In genomic region chr3:66276705-66277274, GRCh38 we compare ENCODE assay signal across 8 cellular contexts. TPM values are rescaled to one million over a fixed set of nuclear protein-coding genes. Genes with fewer than 3 reads are reported as not detected.
DNase-seq lines count a peak whose midpoint lies in the region; ATAC-seq and TF ChIP-seq lines count a peak whose summit lies in the region.

No MANE protein-coding gene starts in this region.

- H3K36me3 ChIP-seq in DOHH2 (ENCODE audit: control insufficient read depth, low read length) (no peaks in the 10 kb centered on the region), NT2/D1 (ENCODE audit: insufficient read depth, insufficient read length, low read length) (no peaks in the 10 kb centered on the region), esophagus squamous epithelium (no peaks in the 10 kb centered on the region), neural cell (ENCODE audit: insufficient read depth, low read length) (no peaks in the 10 kb centered on the region), transverse colon (no peaks in the 10 kb centered on the region)

- WGBS in esophagus squamous epithelium, 2 donors, result 8 to 11% methylated on average over 3 of the region's 3 CpGs
- WGBS in transverse colon (ENCODE audit: low coverage in 1 of 2), 2 donors, result 0 to 4% methylated on average over 2 to 3 of the region's 3 CpGs

- peak; percentile 53 for ATAC-seq in HG02973 (IDR thresholded peaks at IDR 0.05; ENCODE audit: unreplicated experiment)

- DNase-seq in NT2/D1 (ENCODE audit: low read depth, low spot score) (peak; percentile 70), activated T-cell treated with anti-CD3 and anti-CD28 coated beads for 4 hours (peak; percentile 55), esophagus squamous epithelium (lab: John Stamatoyannopoulos, UW) (no peak), transverse colon (peak; percentile 58), NCI-H187 treated with DMSO at 0.1 percent for 48 hours (lab: John Stamatoyannopoulos, UW) (no peak)

- H3K4me3 ChIP-seq in DOHH2 (ENCODE audit: low read length), result no peak overlapping the region
- no peak overlapping the region for H3K4me3 ChIP-seq in NT2/D1 (ENCODE audit: insufficient read length, low read depth)
- no peak overlapping the region for H3K4me3 ChIP-seq in esophagus squamous epithelium
- H3K4me3 ChIP-seq in neural cell (ENCODE audit: low read length), result no peak overlapping the region
- H3K4me3 ChIP-seq in transverse colon, result no peak overlapping the region

- TF ChIP-seq EP300 in neural cell (conservative IDR thresholded peaks at IDR 0.05; ENCODE audit: poor library complexity, severe bottlenecking), result no peak
- TF ChIP-seq EP300 in transverse colon (IDR thresholded peaks at IDR 0.05; ENCODE audit: low read depth), result no peak

- H3K4me1 ChIP-seq in DOHH2 (ENCODE audit: control insufficient read depth, low read length) (peaks cover 25% of the 10 kb centered on the region), NT2/D1 (ENCODE audit: insufficient read depth, insufficient read length) (no peaks in the 10 kb centered on the region), esophagus squamous epithelium (no peaks in the 10 kb centered on the region), transverse colon (peaks cover 0 to 4% (median 0%) of the 10 kb centered on the region in 4 donors)

- no peak overlapping the region for H3K4me2 ChIP-seq in DOHH2 (ENCODE audit: low read length)
- H3K4me2 ChIP-seq in neural cell (ENCODE audit: low read length), result no peak overlapping the region

- intact Hi-C loops in esophagus squamous epithelium (cut with DNase I) (no loop called here), transverse colon (cut with DNase I; ENCODE audit: low total_unique reads) (no loop called here)

- TF ChIP-seq POLR2A in esophagus squamous epithelium (IDR thresholded peaks at IDR 0.05) (no peak), transverse colon (IDR thresholded peaks at IDR 0.05) (no peak)

- in situ Hi-C loops in transverse colon (cut with MboI; ENCODE audit: low pct_ligation_motif_present in 1 of 4, low pct_unique_long_range_greater_than_20kb in 1 of 4, low sequenced_read_pairs in 3 of 4), result loop anchor here (5.0 to 10.0 kb wide), 4 partner anchors 88 to 548 kb away; no protein-coding TSS in a partner anchor

- H3K27me3 ChIP-seq in DOHH2 (ENCODE audit: control insufficient read depth, low read length), result no peaks in the 10 kb centered on the region
- no peaks in the 10 kb centered on the region for H3K27me3 ChIP-seq in NT2/D1 (ENCODE audit: insufficient read depth, insufficient read length)
- no peaks in the 10 kb centered on the region for H3K27me3 ChIP-seq in esophagus squamous epithelium
- H3K27me3 ChIP-seq in neural cell (ENCODE audit: insufficient read depth, low read depth, low read length), result no peaks in the 10 kb centered on the region
- no peaks in the 10 kb centered on the region for H3K27me3 ChIP-seq in transverse colon

- no peaks in the 10 kb centered on the region for H3K9me3 ChIP-seq in DOHH2 (ENCODE audit: control insufficient read depth, insufficient read depth, low read length)
- H3K9me3 ChIP-seq in NT2/D1 (ENCODE audit: insufficient read depth, low read length), result no peaks in the 10 kb centered on the region
- no peaks in the 10 kb centered on the region for H3K9me3 ChIP-seq in esophagus squamous epithelium
- no peaks in the 10 kb centered on the region for H3K9me3 ChIP-seq in neural cell (ENCODE audit: low read length)
- H3K9me3 ChIP-seq in transverse colon, result no peaks in the 10 kb centered on the region

- TF ChIP-seq RAD21 in neural cell (conservative IDR thresholded peaks at IDR 0.05), result peak; percentile 93

- H3K79me2 ChIP-seq in DOHH2 (ENCODE audit: control insufficient read depth, low read length) (peaks cover 5% of the 10 kb centered on the region; the same call in 1 of the 2 replicates), neural cell (replicated peaks; ENCODE audit: insufficient read depth, low read length) (no peaks in the 10 kb centered on the region)

- H3F3A ChIP-seq in DOHH2 (ENCODE audit: control insufficient read depth, insufficient read depth) (peaks cover 11% of the 10 kb centered on the region; the same call in 1 of the 2 replicates), neural cell (ENCODE audit: insufficient read depth, low read length, poor library complexity, severe bottlenecking) (no peaks in the 10 kb centered on the region)

- H3K9me2 ChIP-seq in DOHH2 (replicated peaks; ENCODE audit: control insufficient read depth, low read length), result no peaks in the 10 kb centered on the region
- H3K9me2 ChIP-seq in neural cell (ENCODE audit: insufficient read depth, low read length), result no peaks in the 10 kb centered on the region

- H2AFZ ChIP-seq in neural cell (ENCODE audit: low read depth, low read length), result no peak overlapping the region

- TF ChIP-seq CTCF in DOHH2 (IDR thresholded peaks at IDR 0.05; ENCODE audit: low read depth, low read length, poor library complexity, severe bottlenecking), result peak; percentile 63
- TF ChIP-seq CTCF in esophagus squamous epithelium (IDR thresholded peaks at IDR 0.05), result peak; percentile 53 to 77 (median 60)
- TF ChIP-seq CTCF in neural cell (IDR thresholded peaks at IDR 0.05; ENCODE audit: poor library complexity, severe bottlenecking), result peak; percentile 86
- peak; percentile 62 to 72 (median 68) for TF ChIP-seq CTCF in transverse colon (IDR thresholded peaks at IDR 0.05)

- H3K27ac ChIP-seq in DOHH2 (ENCODE audit: low read depth, low read length) (peak overlapping the region; percentile 18; the same call in 1 of the 2 replicates), esophagus squamous epithelium (no peak overlapping the region), neural cell (ENCODE audit: low read length) (no peak overlapping the region), transverse colon (peak overlapping the region in 1 of 4 donors; percentile 1)

- H3K9ac ChIP-seq in NT2/D1 (ENCODE audit: insufficient read length, low read depth) (no peak overlapping the region), neural cell (ENCODE audit: low read length) (no peak overlapping the region)

- no peaks in the 10 kb centered on the region for H4K20me1 ChIP-seq in DOHH2 (ENCODE audit: control insufficient read depth, insufficient read depth, low read depth, low read length)
- no peaks in the 10 kb centered on the region for H4K20me1 ChIP-seq in neural cell (ENCODE audit: insufficient read depth)

TF ChIP-seq in neural cell, 6 proteins besides CTCF, POLR2A, EP300 and RAD21:
- TF ChIP-seq SMC3 (conservative IDR thresholded peaks at IDR 0.05; ENCODE audit: poor library complexity) (peak; percentile 95), REST (IDR thresholded peaks at IDR 0.05; ENCODE audit: borderline replicate concordance) (no peak)

RNA-seq across cellular contexts. Expression of gene SLC25A26, which starts 56.0 kb away (rescaled TPM):
- total RNA-seq in esophagus squamous epithelium (10 to 100 TPM in 3 of 4 donors, 1 to 10 TPM in 1; 8.5 to 26.3 (median 16.7) TPM), transverse colon (10 to 100 TPM in 2 of 4 donors, 1 to 10 TPM in 2; 4.2 to 17.3 (median 12.2) TPM)
- 21.0 and 30.7 TPM in 2 replicates for polyA plus RNA-seq in neural cell
- 10.9 and 14.1 TPM in 2 replicates for polyA minus RNA-seq in neural cell

Comparison
In these comparisons a context has a peak if more than half of its experiments do, and no peak if none do; other contexts are left out.
1. DNase-seq: peak in NT2/D1 (single experiment), activated T-cell treated with anti-CD3 and anti-CD28 coated beads for 4 hours (single experiment) and transverse colon (single experiment); none in esophagus squamous epithelium (single experiment) and NCI-H187 treated with DMSO at 0.1 percent for 48 hours (single experiment).
2. Peak in every context shown above with its lines, with median percentiles within 50 percentile points of each other: CTCF ChIP-seq.